In the genomic region with DNA sequence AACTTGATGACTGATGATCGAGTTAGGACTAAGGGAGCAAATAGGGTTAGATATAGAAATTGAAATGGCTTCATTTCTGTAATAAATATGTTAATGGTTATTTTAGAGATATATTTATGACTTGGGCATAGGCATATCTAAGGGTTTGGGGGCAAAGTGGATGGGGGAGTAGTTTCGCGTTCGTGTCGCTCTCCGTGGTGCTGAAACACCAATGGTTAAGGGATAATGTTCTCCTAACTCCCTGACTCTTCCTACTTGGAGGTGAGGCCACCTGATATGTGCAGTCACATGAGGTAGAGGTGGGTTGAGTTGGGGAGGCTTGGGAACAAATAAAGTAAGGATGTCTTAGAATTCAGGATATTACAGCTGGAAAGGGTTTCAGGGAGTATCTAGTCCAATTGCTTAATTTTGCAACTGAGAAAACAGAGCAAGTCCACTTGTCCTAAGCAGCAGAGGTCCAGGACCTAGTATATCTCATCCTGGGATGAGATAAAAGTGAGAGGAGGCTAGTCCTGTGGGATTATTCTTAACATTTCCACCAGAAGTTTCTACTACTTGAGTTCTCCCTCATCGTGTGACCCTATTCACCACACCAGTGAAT, we compare ENCODE assay signal across 11 cellular contexts. TPM values are rescaled to one million over a fixed set of nuclear protein-coding genes. Genes with fewer than 3 reads are reported as not detected.
DNase-seq lines count a peak whose midpoint lies in the region; ATAC-seq and TF ChIP-seq lines count a peak whose summit lies in the region.
"Had no signal": no experiment of that assay in that cellular context is flagged by ENCODE, and none has a peak within 500 bp of the region (broad histone marks: within the 10 kb centered on the region; RNA-seq: fewer than 3 reads in every experiment).

No MANE protein-coding gene starts in this region.

- H3K4me2 ChIP-seq in mesenchymal stem cell (ENCODE audit: low read length, poor library complexity, severe bottlenecking): no peak overlapping the region

- TF ChIP-seq CTCF in astrocyte of the cerebellum (IDR thresholded peaks at IDR 0.05; ENCODE audit: low read depth, low read length, missing control alignments): no peak

- no peak overlapping the region for H4K91ac ChIP-seq in mesenchymal stem cell (ENCODE audit: low read length)

- H2BK5ac ChIP-seq in mesenchymal stem cell (ENCODE audit: low read depth, low read length, poor library complexity, severe bottlenecking): no peak overlapping the region

- ATAC-seq in HG02973 (IDR thresholded peaks at IDR 0.05; ENCODE audit: unreplicated experiment): no peak
- ATAC-seq in HG03280 (IDR thresholded peaks at IDR 0.05; ENCODE audit: unreplicated experiment): no peak

- H3K14ac ChIP-seq in mesenchymal stem cell (ENCODE audit: low read length in 2 of 2): no peak overlapping the region

- no peak overlapping the region for H3K9ac ChIP-seq in mesenchymal stem cell (ENCODE audit: low read length)

- no peak overlapping the region for H3K4ac ChIP-seq in mesenchymal stem cell (ENCODE audit: low read depth in 1 of 2, low read length in 2 of 2)

- in situ Hi-C loops in astrocyte of the cerebellum (cut with HindIII; ENCODE audit: low sequenced_read_pairs): no loop called here

- H3K4me1 ChIP-seq in mesenchymal stem cell (ENCODE audit: control insufficient read depth, insufficient read depth, low read depth, low read length): peaks cover 10% of the 10 kb centered on the region

- H2BK120ac ChIP-seq in mesenchymal stem cell (ENCODE audit: low read depth, low read length): no peak overlapping the region

- peaks cover 9 to 27% of the 10 kb centered on the region in 2 experiments for H3K27me3 ChIP-seq in mesenchymal stem cell (ENCODE audit: control insufficient read depth in 1 of 2, insufficient read depth in 1 of 2, low read length in 2 of 2)

- no peak overlapping the region for H3K23ac ChIP-seq in mesenchymal stem cell (ENCODE audit: low read length in 2 of 2)

- H2BK15ac ChIP-seq in mesenchymal stem cell (ENCODE audit: low read depth, poor library complexity, severe bottlenecking): no peak overlapping the region

- no peak overlapping the region for H2AK5ac ChIP-seq in mesenchymal stem cell (ENCODE audit: low read length, severe bottlenecking)

- H4K8ac ChIP-seq in mesenchymal stem cell (ENCODE audit: low read length): no peak overlapping the region

- H2AFZ ChIP-seq in mesenchymal stem cell (ENCODE audit: low read depth, low read length): no peak overlapping the region

- H3K18ac ChIP-seq in mesenchymal stem cell (ENCODE audit: low read depth in 1 of 2, low read length in 2 of 2): no peak overlapping the region

- WGBS in mesenchymal stem cell: 36% methylated on average over 7 of the region's 7 CpGs

- no peaks in the 10 kb centered on the region for H3K79me1 ChIP-seq in mesenchymal stem cell (replicated peaks; ENCODE audit: low read length, poor library complexity, severe bottlenecking)

- no peaks in the 10 kb centered on the region for H3K36me3 ChIP-seq in mesenchymal stem cell (ENCODE audit: control insufficient read depth in 1 of 2, insufficient read depth in 2 of 2, low read depth in 1 of 2, low read length in 2 of 2)

- peak; percentile 14 for DNase-seq in SIG-M5 treated with dmso at 0.1 percent for 504 hours (lab: John Stamatoyannopoulos, UW; ENCODE audit: unreplicated experiment)
- DNase-seq in SIG-M5 (lab: John Stamatoyannopoulos, UW): no peak
- peak; percentile 26 to 37 for DNase-seq in Kasumi-1 (lab: John Stamatoyannopoulos, UW)
- DNase-seq in astrocyte of the cerebellum (ENCODE audit: low read depth): peak; percentile 8
- DNase-seq in mesenchymal stem cell: peak; percentile 43
- DNase-seq in NCI-H128 (lab: John Stamatoyannopoulos, UW; ENCODE audit: unreplicated experiment): no peak
- DNase-seq: activated B cell treated with CpG ODN at 0.5 μM for 24 hours, NCI-H526 treated with DMSO at 0.1 percent for 48 hours had no signal

- H2BK12ac ChIP-seq in mesenchymal stem cell (ENCODE audit: low read length in 2 of 2): no peak overlapping the region

- peaks cover 4% of the 10 kb centered on the region for H3K9me3 ChIP-seq in mesenchymal stem cell (ENCODE audit: control insufficient read depth, low read length)

- no peak overlapping the region for H3K4me3 ChIP-seq in astrocyte of the cerebellum (ENCODE audit: low read depth, low read length)
- no peak overlapping the region for H3K4me3 ChIP-seq in mesenchymal stem cell (ENCODE audit: insufficient read depth in 1 of 2, low read depth in 1 of 2, low read length in 2 of 2)

- H3K27ac ChIP-seq in mesenchymal stem cell (ENCODE audit: low read length, poor library complexity, severe bottlenecking): no peak overlapping the region
- H3K27ac ChIP-seq: HL-60 had no signal

RNA-seq across cellular contexts. Expression of gene MAP1B, which starts 44.0 kb away (rescaled TPM):
- 39.4 TPM for polyA plus RNA-seq in mesenchymal stem cell (2013, experiment 1 of 2)
- polyA plus RNA-seq in mesenchymal stem cell (2013, experiment 2 of 2): 35.3 TPM

Comparison
In these comparisons a context has a peak if more than half of its experiments do, and no peak if none do; other contexts are left out.
1. DNase-seq: peak in SIG-M5 treated with dmso at 0.1 percent for 504 hours (single experiment), Kasumi-1 (2 of 2), astrocyte of the cerebellum (single experiment) and mesenchymal stem cell (single experiment); none in SIG-M5 (single experiment) and NCI-H128 (single experiment).